In the genomic region with DNA sequence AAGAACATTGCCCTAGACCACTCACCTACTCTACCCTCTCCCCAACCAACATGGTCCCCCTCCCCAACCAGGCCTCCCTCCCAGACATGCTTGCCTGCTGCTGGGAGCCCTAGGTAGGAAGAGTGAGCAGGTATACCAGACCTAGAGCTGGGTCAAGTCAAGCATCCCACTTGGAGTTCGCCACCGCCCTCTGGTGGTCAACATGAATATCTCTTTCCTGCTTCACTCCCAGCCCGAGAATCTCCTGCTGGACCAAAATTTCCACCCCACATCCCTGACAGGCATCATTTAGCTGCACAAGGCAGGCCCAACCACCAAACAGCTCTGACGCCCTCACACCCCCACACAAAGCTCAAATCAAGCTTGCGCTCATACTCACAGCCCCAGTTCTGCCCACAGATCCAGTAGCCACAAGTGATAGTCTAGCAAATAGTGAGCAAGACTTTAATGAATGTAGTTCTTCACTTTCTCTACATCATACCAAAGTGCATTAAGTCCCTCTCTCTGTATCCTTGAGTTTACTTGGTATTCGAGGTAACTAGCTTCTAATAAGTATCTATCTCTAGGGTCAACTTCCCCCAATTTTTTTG, we compare ENCODE assay signal across 8 cellular contexts.
DNase-seq lines count a peak whose midpoint lies in the region; FAIRE-seq and TF ChIP-seq lines count a peak whose summit lies in the region.

No MANE protein-coding gene starts in this region.

- H3K27ac ChIP-seq in 22Rv1 (no peak overlapping the region), KMS-11 (no peak overlapping the region)

- no peak overlapping the region for H3K9ac ChIP-seq in KMS-11

- no peaks in the 10 kb centered on the region for H3K79me2 ChIP-seq in KMS-11 (ENCODE audit: insufficient read depth, low read depth)

- H3K27me3 Mint-ChIP-seq in glutamatergic neuron (ENCODE audit: unreplicated experiment) (peaks cover 11% of the 10 kb centered on the region), type B pancreatic cell (no peaks in the 10 kb centered on the region)

- peak; percentile 62 for DNase-seq in GM12892 (ENCODE audit: insufficient read length)
- DNase-seq in SIG-M5 treated with dmso at 0.1 percent for 504 hours (lab: John Stamatoyannopoulos, UW; ENCODE audit: unreplicated experiment) = peak; percentile 45
- peak; percentile 48 for DNase-seq in activated naive CD4-positive, alpha-beta T cell treated with Interleukin-2 at 50 U/mL for 16 hours
- peak; percentile 84 for DNase-seq in glutamatergic neuron
- DNase-seq in posterior vena cava (ENCODE audit: low spot score) = peak; percentile 92
- DNase-seq in type B pancreatic cell (ENCODE audit: extremely low spot score, unreplicated experiment) = no peak

- H3K4me1 Mint-ChIP-seq in glutamatergic neuron (ENCODE audit: low read depth, unreplicated experiment) (peaks cover 2% of the 10 kb centered on the region), type B pancreatic cell (ENCODE audit: unreplicated experiment) (no peaks in the 10 kb centered on the region)

- no peak overlapping the region for H3K4me3 ChIP-seq in KMS-11 (IDR thresholded peaks at IDR 0.05; ENCODE audit: insufficient read depth, low read depth, low read length)

- no peak overlapping the region for H3K4me3 Mint-ChIP-seq in glutamatergic neuron (ENCODE audit: unreplicated experiment)
- H3K4me3 Mint-ChIP-seq in type B pancreatic cell = no peak overlapping the region

- H3K9me3 Mint-ChIP-seq in glutamatergic neuron (ENCODE audit: unreplicated experiment) (peaks cover 5% of the 10 kb centered on the region), type B pancreatic cell (no peaks in the 10 kb centered on the region)

- no peak for TF ChIP-seq POLR2A in GM12892 (IDR thresholded peaks at IDR 0.05; ENCODE audit: low read depth, low read length)

- H3K36me3 Mint-ChIP-seq in glutamatergic neuron (ENCODE audit: unreplicated experiment) (no peaks in the 10 kb centered on the region), type B pancreatic cell (peaks cover 30% of the 10 kb centered on the region)

- TF ChIP-seq CTCF in 22Rv1 (IDR thresholded peaks at IDR 0.05) = peak; percentile 88
- peak; percentile 85 for TF ChIP-seq CTCF in KMS-11 (conservative IDR thresholded peaks at IDR 0.05; ENCODE audit: low read depth, low read length)
- peak; percentile 89 for TF ChIP-seq CTCF in glutamatergic neuron (IDR thresholded peaks at IDR 0.05; ENCODE audit: partially characterized antibody, unreplicated experiment)
- peak; percentile 88 for TF ChIP-seq CTCF in type B pancreatic cell (conservative IDR thresholded peaks at IDR 0.05)

- H2AFZ ChIP-seq in KMS-11 (ENCODE audit: low read depth) = no peak overlapping the region

- intact Hi-C loops in posterior vena cava (cut with DNase I) = loop anchor here in 1 of 2 donors (5.0 kb wide), 2 partner anchors 100 to 105 kb away; no protein-coding TSS in a partner anchor

- H3K36me3 ChIP-seq in KMS-11 (ENCODE audit: insufficient read depth) = no peaks in the 10 kb centered on the region

- no peak overlapping the region for H3K27ac Mint-ChIP-seq in glutamatergic neuron (ENCODE audit: unreplicated experiment)
- peak overlapping the region; percentile 17 for H3K27ac Mint-ChIP-seq in type B pancreatic cell

- H3K4me1 ChIP-seq in KMS-11 (ENCODE audit: low read depth, poor library complexity, severe bottlenecking) = no peaks in the 10 kb centered on the region

- no peaks in the 10 kb centered on the region for H4K20me1 ChIP-seq in KMS-11 (ENCODE audit: insufficient read depth)

- no peaks in the 10 kb centered on the region for H3K27me3 ChIP-seq in KMS-11 (ENCODE audit: insufficient read depth, low read depth)

- peak; percentile 96 for FAIRE-seq in GM12892 (lab: Jason Lieb, UNC)

- H3K4me2 ChIP-seq in KMS-11 = no peak overlapping the region
